In genomic region chr5:154783774-154784460, GRCh38 we compare ENCODE assay signal across 9 cellular contexts. TPM values are rescaled to one million over a fixed set of nuclear protein-coding genes. Genes with fewer than 3 reads are reported as not detected.
DNase-seq lines count a peak whose midpoint lies in the region; ATAC-seq lines count a peak whose summit lies in the region.
"Had no signal": no experiment of that assay in that cellular context is flagged by ENCODE, and none has a peak within 500 bp of the region (broad histone marks: within the 10 kb centered on the region; RNA-seq: fewer than 3 reads in every experiment).

No MANE protein-coding gene starts in this region.

- POLR2A ChIA-PET in naive thymus-derived CD8-positive, alpha-beta T cell (lab: Charles Lee), result no interaction called here

- peaks cover 47% of the 10 kb centered on the region for H3K4me1 Mint-ChIP-seq in activated T-helper 17 cell treated with anti-CD3 and anti-CD28 coated beads, Interleukin-2, amount 50 U/mL, for 72 hours
- peaks cover 62 to 99% (median 98%) of the 10 kb centered on the region in 4 donors for H3K4me1 Mint-ChIP-seq in naive thymus-derived CD8-positive, alpha-beta T cell

- H3K9me3 Mint-ChIP-seq in activated T-helper 17 cell treated with anti-CD3 and anti-CD28 coated beads, Interleukin-2, amount 50 U/mL, for 72 hours, result no peaks in the 10 kb centered on the region
- H3K9me3 Mint-ChIP-seq in naive thymus-derived CD8-positive, alpha-beta T cell, result no peaks in the 10 kb centered on the region

- H3K27me3 Mint-ChIP-seq in activated T-helper 17 cell treated with anti-CD3 and anti-CD28 coated beads, Interleukin-2, amount 50 U/mL, for 72 hours, result no peaks in the 10 kb centered on the region
- no peaks in the 10 kb centered on the region for H3K27me3 Mint-ChIP-seq in naive thymus-derived CD8-positive, alpha-beta T cell

- H3K36me3 Mint-ChIP-seq in activated T-helper 17 cell treated with anti-CD3 and anti-CD28 coated beads, Interleukin-2, amount 50 U/mL, for 72 hours (ENCODE audit: low read depth), result peaks cover 14% of the 10 kb centered on the region
- H3K36me3 Mint-ChIP-seq in naive thymus-derived CD8-positive, alpha-beta T cell, result peaks cover 0 to 11% (median 0%) of the 10 kb centered on the region in 3 donors

- no peak overlapping the region for H3K4me3 Mint-ChIP-seq in activated T-helper 17 cell treated with anti-CD3 and anti-CD28 coated beads, Interleukin-2, amount 50 U/mL, for 72 hours
- H3K4me3 Mint-ChIP-seq in naive thymus-derived CD8-positive, alpha-beta T cell, result peak overlapping the region in 7 of 10 donors; percentile 4 to 73 (median 33)

- peak overlapping the region; percentile 86 for H3K27ac Mint-ChIP-seq in activated T-helper 17 cell treated with anti-CD3 and anti-CD28 coated beads, Interleukin-2, amount 50 U/mL, for 72 hours
- peak overlapping the region in 9 of 10 donors; percentile 30 to 90 (median 71) for H3K27ac Mint-ChIP-seq in naive thymus-derived CD8-positive, alpha-beta T cell

- ATAC-seq in GM18867 (IDR thresholded peaks at IDR 0.05; ENCODE audit: unreplicated experiment), result peak; percentile 80
- peak; percentile 53 for ATAC-seq in HG02623 (IDR thresholded peaks at IDR 0.05; ENCODE audit: unreplicated experiment)
- ATAC-seq in activated T-helper 17 cell treated with anti-CD3 and anti-CD28 coated beads, Interleukin-2, amount 50 U/mL, for 72 hours (replicated peaks), result peak; percentile 44
- ATAC-seq in naive thymus-derived CD8-positive, alpha-beta T cell, result peak in 1 of 2 donors; percentile 22

- DNase-seq in naive thymus-derived CD8-positive, alpha-beta T cell, result no peak
- no peak for DNase-seq in ecto neural progenitor cell (ENCODE audit: low spot score)
- DNase-seq in activated CD4-positive, alpha-beta T cell treated with anti-CD3 and anti-CD28 coated beads for 4 hours, result no peak
- DNase-seq in stimulated activated CD4-positive, alpha-beta T cell treated with anti-CD3 and anti-CD28 coated beads, Interleukin-1b, Interleukin-23, amount 100 ng/mL, for 48 hours, result no peak
- DNase-seq in GM19240 (ENCODE audit: insufficient read length, low spot score), result no peak
- DNase-seq: stimulated activated CD4-positive, alpha-beta T cell treated with anti-CD3 and anti-CD28 coated beads, Interleukin-12 subunit alpha, Interleukin-12 subunit beta, amount 100 ng/mL, for 4 hours had no signal

RNA-seq across cellular contexts. Expression of gene LARP1, which starts 28.7 kb away (rescaled TPM):
- total RNA-seq in activated T-helper 17 cell treated with anti-CD3 and anti-CD28 coated beads, Interleukin-2, amount 50 U/mL, for 72 hours, result 100 to 1,000 TPM; 121 to 242 TPM
- total RNA-seq in naive thymus-derived CD8-positive, alpha-beta T cell, result 100 to 1,000 TPM; 177 to 180 TPM
- 10 to 100 TPM; 10.9 to 29.4 (median 13.8) TPM for polyA plus RNA-seq in naive thymus-derived CD8-positive, alpha-beta T cell
